In genomic region chr4:59039046-59039445, GRCh38 we compare ENCODE assay signal across 9 cellular contexts.
"Had no signal": no experiment of that assay in that cellular context is flagged by ENCODE, and none has a peak within 500 bp of the region (broad histone marks: within the 10 kb centered on the region; RNA-seq: fewer than 3 reads in every experiment).

No MANE protein-coding gene starts in this region.

- H3K9ac ChIP-seq: GM23248 had no signal

- H2AFZ ChIP-seq: GM23248 had no signal

- H3K4me3 Mint-ChIP-seq: H9, HFFc6 had no signal

- H3K27ac ChIP-seq: GM23248 had no signal

- H3K4me3 ChIP-seq: GM23248 had no signal

- DNase-seq: GM23248, GOT3, H7, H9, HCEC 1CT, HFFc6 had no signal

- H3K27ac Mint-ChIP-seq: H9, HFFc6 had no signal

- H3K9me3 Mint-ChIP-seq: H9 had no signal

- ATAC-seq: HCT116 had no signal

- FAIRE-seq: H1, H54 had no signal
